ENCODE assay signal across 22 cellular contexts in genomic region chr1:72117621-72118020, GRCh38.
"Had no signal": no experiment of that assay in that cellular context is flagged by ENCODE, and none has a peak within 500 bp of the region (broad histone marks: within the 10 kb centered on the region; RNA-seq: fewer than 3 reads in every experiment).

No MANE protein-coding gene starts in this region.

- DNase-seq: naive thymus-derived CD4-positive, alpha-beta T cell; natural killer cell; occipital lobe; ovary; posterior cingulate gyrus; psoas muscle; right cardiac atrium; right lobe of liver; sigmoid colon; spleen; stimulated activated CD4-positive, alpha-beta T cell treated with anti-CD3 and anti-CD28 coated beads, Interleukin-15, amount 100 ng/mL, for 24 hours; stimulated activated CD4-positive, alpha-beta T cell treated with anti-CD3 and anti-CD28 coated beads, Interleukin-2, amount 100 ng/mL, for 24 hours; stimulated activated CD4-positive, alpha-beta T cell treated with anti-CD3 and anti-CD28 coated beads, Interleukin-2, amount 100 ng/mL, for 48 hours; stimulated activated CD4-positive, alpha-beta T cell treated with anti-CD3 and anti-CD28 coated beads, Interleukin-4, amount 100 ng/mL, for 24 hours; stimulated activated naive B cell treated with anti-CD40 and anti-IgM and Interleukin-4, amounts not matched to agents 10 μg/mL and 1 μg/mL and 100 μg/mL, for 72 hours; stimulated activated naive CD4-positive, alpha-beta T cell treated with Interleukin-2 at 50 U/mL for 16 hours; stomach; testis; tibial artery; transverse colon; upper lobe of left lung had no signal

- FAIRE-seq: urothelium cell line had no signal
